ENCODE assay signal across 8 cellular contexts in the genomic region with DNA sequence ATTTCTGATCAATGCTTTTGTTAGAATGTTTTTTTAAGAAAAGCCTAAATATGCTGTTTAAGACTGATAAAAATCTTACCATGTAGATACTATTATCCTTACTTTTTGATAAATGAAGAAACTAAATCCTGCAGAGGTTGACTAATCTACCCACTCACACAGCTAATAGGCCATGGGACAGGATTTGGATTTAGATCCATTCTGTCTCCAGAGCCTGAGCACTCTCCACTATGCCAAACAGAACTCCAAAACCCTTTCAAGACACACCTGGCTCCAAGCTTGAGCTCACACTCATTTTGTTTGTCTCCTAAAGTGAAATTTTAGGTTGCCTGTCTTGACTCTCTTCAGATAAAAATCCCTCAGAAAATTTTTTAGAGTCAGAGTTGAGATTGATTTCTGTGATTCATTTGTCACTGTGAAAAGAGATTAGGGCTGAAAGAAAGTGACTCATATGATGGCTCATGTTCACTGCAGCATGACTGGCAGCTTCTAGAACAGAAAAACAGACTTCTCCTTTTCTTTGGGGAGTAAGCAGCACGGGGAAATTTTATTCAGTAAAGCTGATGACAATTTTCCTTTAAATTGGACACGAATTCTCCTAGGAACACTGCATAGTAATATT.
DNase-seq lines count a peak whose midpoint lies in the region; ATAC-seq and TF ChIP-seq lines count a peak whose summit lies in the region.

No MANE protein-coding gene starts in this region.

- H3K27me3 ChIP-seq in heart right ventricle: peaks cover 0 to 7% (median 0%) of the 10 kb centered on the region in 7 donors

- ATAC-seq in GM18858 (IDR thresholded peaks at IDR 0.05; ENCODE audit: unreplicated experiment): peak; percentile 97
- ATAC-seq in HG02610 (IDR thresholded peaks at IDR 0.05; ENCODE audit: unreplicated experiment): peak; percentile 99
- no peak for ATAC-seq in heart right ventricle

- no peaks in the 10 kb centered on the region for H3K4me1 ChIP-seq in heart right ventricle

- TF ChIP-seq POLR2A in NB4 (IDR thresholded peaks at IDR 0.05; ENCODE audit: extremely low read depth, insufficient read length): no peak

- WGBS in heart right ventricle, 2 donors: 38 to 52% methylated on average over 2 of the region's 2 CpGs

- TF ChIP-seq CTCF in NB4 (IDR thresholded peaks at IDR 0.05; ENCODE audit: low read depth, low read length) (no peak), heart right ventricle (IDR thresholded peaks at IDR 0.05) (no peak)

- intact Hi-C loops in heart right ventricle (cut with DNase I): loop anchor here in 5 of 10 donors (5.0 to 10.0 kb wide), 3 partner anchors 603 to 613 kb away; no protein-coding TSS in a partner anchor

- H3K27ac ChIP-seq in heart right ventricle: no peak overlapping the region

- no peaks in the 10 kb centered on the region for H3K36me3 ChIP-seq in heart right ventricle

- H3K4me3 ChIP-seq in NB4 (ENCODE audit: low read depth, low read length) (no peak overlapping the region), heart right ventricle (no peak overlapping the region)

- DNase-seq in NB4 (ENCODE audit: low read depth) (peak; percentile 24), fibroblast of peridontal ligament (ENCODE audit: extremely low read depth) (peak; percentile 3), NCI-H187 (lab: John Stamatoyannopoulos, UW) (no peak), SIG-M5 (lab: John Stamatoyannopoulos, UW) (no peak), T1000 (lab: John Stamatoyannopoulos, UW) (no peak), heart right ventricle (no peak)

- no peaks in the 10 kb centered on the region for H3K9me3 ChIP-seq in heart right ventricle

Comparison
In these comparisons a context has a peak if more than half of its experiments do, and no peak if none do; other contexts are left out.
1. ATAC-seq: peak in GM18858 (single experiment) and HG02610 (single experiment); none in heart right ventricle (0 of 8).
2. DNase-seq: peak in NB4 (single experiment) and fibroblast of peridontal ligament (single experiment); none in NCI-H187 (0 of 2), SIG-M5 (single experiment), T1000 (single experiment) and heart right ventricle (0 of 2).